8 cellular contexts compared by ENCODE assay signal in genomic region chr11:9003573-9004309, GRCh38. TPM values are rescaled to one million over a fixed set of nuclear protein-coding genes. Genes with fewer than 3 reads are reported as not detected.
DNase-seq lines count a peak whose midpoint lies in the region; ATAC-seq, FAIRE-seq and TF ChIP-seq lines count a peak whose summit lies in the region.

TSS of gene NRIP3 (minus strand) at chr11:9004001. CDS start at chr11:9003935, 66 bp downstream.

- peak within 1 kb of the TSS; percentile 91 for H3K4me2 ChIP-seq in A549

- intact Hi-C loops in dendritic cell treated with granulocyte-macrophage colony-stimulating factor and Interleukin-4, amounts not matched to agents 40 ng/mL and 50 ng/mL, for 4 days (cut with micrococcal nuclease), result loop anchor here (5.0 kb wide), 2 partner anchors 41 to 134 kb away; partner anchors contain the start of gene TMEM9B

- WGBS in A549 (ENCODE audit: missing lambda C conversion rate), result 9% methylated on average over 48 of the region's 93 CpGs
- 7% methylated on average over 93 of the region's 93 CpGs for WGBS in liver

- H3K27me3 Mint-ChIP-seq in dendritic cell treated with granulocyte-macrophage colony-stimulating factor and Interleukin-4, amounts not matched to agents 40 ng/mL and 50 ng/mL, for 4 days, result peaks cover 34% of the 10 kb centered on the region

- TF ChIP-seq CTCF in A549 (IDR thresholded peaks at IDR 0.05), result no peak
- no peak for TF ChIP-seq CTCF in liver (IDR thresholded peaks at IDR 0.05; ENCODE audit: low read depth, low read length, missing input control)

- H3K27ac ChIP-seq in A549 (peak within 1 kb of the TSS in 1 of 2 experiments; percentile 82; a peak in 4 of 6 replicates), liver (ENCODE audit: low read depth in 1 of 2, low read length in 2 of 2) (no peak within 1 kb of the TSS)

- no peak for FAIRE-seq in A549 (lab: Jason Lieb, UNC)

- CTCF ChIA-PET in A549 (lab: Yijun Ruan, JAX), result interaction anchor here (1.0 to 1.9 kb wide), 3 partner anchors 12 to 134 kb away, joined by 3 to 4 read pairs (median 3); no protein-coding TSS in a partner anchor

- no peaks in the 10 kb centered on the region for H3K36me3 Mint-ChIP-seq in dendritic cell treated with granulocyte-macrophage colony-stimulating factor and Interleukin-4, amounts not matched to agents 40 ng/mL and 50 ng/mL, for 4 days (ENCODE audit: low read depth)

- peaks cover 15% of the 10 kb centered on the region for H3K4me1 Mint-ChIP-seq in dendritic cell treated with granulocyte-macrophage colony-stimulating factor and Interleukin-4, amounts not matched to agents 40 ng/mL and 50 ng/mL, for 4 days (ENCODE audit: low read depth)

- H3K27me3 ChIP-seq in liver (ENCODE audit: control insufficient read depth in 4 of 4, insufficient read depth in 4 of 4, low read length in 3 of 4), result peaks cover 0 to 10% (median 5%) of the 10 kb centered on the region in 4 donors

- H3K4me3 ChIP-seq in A549 (peak within 1 kb of the TSS; percentile 50), liver (ENCODE audit: low read depth in 1 of 3, low read length in 3 of 3) (peak within 1 kb of the TSS in 2 of 3 donors; percentile 21 to 46)

- H3K9me3 Mint-ChIP-seq in dendritic cell treated with granulocyte-macrophage colony-stimulating factor and Interleukin-4, amounts not matched to agents 40 ng/mL and 50 ng/mL, for 4 days, result no peaks in the 10 kb centered on the region

- TF ChIP-seq POLR2A in A549 (IDR thresholded peaks at IDR 0.05; ENCODE audit: low read length), result 0 out of 2 replicates have a peak, but pooled peaks have one; percentile 6

- H3K9ac ChIP-seq in liver (ENCODE audit: low read depth in 1 of 2, low read length in 2 of 2), result no peak within 1 kb of the TSS

- H3K27ac Mint-ChIP-seq in dendritic cell treated with granulocyte-macrophage colony-stimulating factor and Interleukin-4, amounts not matched to agents 40 ng/mL and 50 ng/mL, for 4 days, result peak within 1 kb of the TSS; percentile 74

- no peak for TF ChIP-seq EP300 in A549 (IDR thresholded peaks at IDR 0.05)

- TF ChIP-seq RAD21 in A549 (conservative IDR thresholded peaks at IDR 0.05 in 1 of 2, IDR thresholded peaks at IDR 0.05 in 1 of 2) (no peak), liver (IDR thresholded peaks at IDR 0.05) (no peak)

- H3K4me1 ChIP-seq in A549 (peaks cover 4% of the 10 kb centered on the region; the same call in 1 of the 3 replicates), liver (ENCODE audit: control insufficient read depth in 4 of 4, insufficient read depth in 4 of 4, low read length in 3 of 4) (peaks cover 7 to 14% (median 10%) of the 10 kb centered on the region in 4 donors)

- no peaks in the 10 kb centered on the region for H3K36me3 ChIP-seq in liver (ENCODE audit: control insufficient read depth in 4 of 4, insufficient read depth in 3 of 4, low read depth in 1 of 4, low read length in 3 of 4)

- H3K4me3 Mint-ChIP-seq in dendritic cell treated with granulocyte-macrophage colony-stimulating factor and Interleukin-4, amounts not matched to agents 40 ng/mL and 50 ng/mL, for 4 days, result peak within 1 kb of the TSS; percentile 71

- ATAC-seq in A549 (peak; percentile 67 to 88), GM19455 (IDR thresholded peaks at IDR 0.05; ENCODE audit: unreplicated experiment) (peak; percentile 64), GM18907 (IDR thresholded peaks at IDR 0.05; ENCODE audit: unreplicated experiment) (no peak)

- no peaks in the 10 kb centered on the region for H3K9me3 ChIP-seq in A549
- H3K9me3 ChIP-seq in liver (ENCODE audit: control insufficient read depth in 4 of 4, low read length in 3 of 4), result no peaks in the 10 kb centered on the region

- POLR2A ChIA-PET in A549 (lab: Yijun Ruan, JAX), result interaction anchor here (0.6 to 1.4 kb wide), 3 partner anchors 9 to 50 kb away, joined by 4 to 8 read pairs (median 5); no protein-coding TSS in a partner anchor

- peak; percentile 43 to 48 for DNase-seq in A549 (ENCODE audit: low read depth in 1 of 2, low spot score in 1 of 2)
- peak; percentile 56 for DNase-seq in NCI-H2171 (lab: John Stamatoyannopoulos, UW)
- DNase-seq in activated CD4-positive, alpha-beta T cell treated with anti-CD3 and anti-CD28 coated beads, Interleukin-2, amount 50 U/mL, for 4 hours, result peak; percentile 70 to 72
- peak; percentile 72 to 74 for DNase-seq in stimulated activated CD4-positive, alpha-beta T cell treated with anti-CD3 and anti-CD28 coated beads, Interleukin-2, amount 100 ng/mL, for 24 hours

TF ChIP-seq in A549, 52 proteins besides CTCF, POLR2A, EP300 and RAD21 (continues in another document):
- no peak for TF ChIP-seq ELK1 (IDR thresholded peaks at IDR 0.05; ENCODE audit: low read depth, low read length)
- no peak for TF ChIP-seq ZC3H11A (IDR thresholded peaks at IDR 0.05)
- TF ChIP-seq HEYL (CRISPR knock-in tag; IDR thresholded peaks at IDR 0.05), result no peak
- TF ChIP-seq CEBPB (IDR thresholded peaks at IDR 0.05), result no peak
- TF ChIP-seq BCL3 (IDR thresholded peaks at IDR 0.05), result no peak
- peak; percentile 93 for TF ChIP-seq MAX (IDR thresholded peaks at IDR 0.05)
- no peak for TF ChIP-seq MAFK (IDR thresholded peaks at IDR 0.05; ENCODE audit: partially characterized antibody)
- no peak for TF ChIP-seq FOXS1 (CRISPR knock-in tag; IDR thresholded peaks at IDR 0.05)
- TF ChIP-seq HOXA7 (CRISPR knock-in tag; IDR thresholded peaks at IDR 0.05), result no peak
- no peak for TF ChIP-seq BHLHE40 (IDR thresholded peaks at IDR 0.05; ENCODE audit: low read depth, low read length)
- TF ChIP-seq POLR2AphosphoS2 (conservative IDR thresholded peaks at IDR 0.05; ENCODE audit: low read length), result no peak

TF ChIP-seq in liver, 16 proteins besides CTCF, POLR2A, EP300 and RAD21:
- TF ChIP-seq TAF1 (conservative IDR thresholded peaks at IDR 0.05) (no peak), RXRA (IDR thresholded peaks at IDR 0.05) (no peak), GABPA (IDR thresholded peaks at IDR 0.05 in 1 of 2, conservative IDR thresholded peaks at IDR 0.05 in 1 of 2) (no peak), MAX (IDR thresholded peaks at IDR 0.05) (no peak), ZBTB33 (IDR thresholded peaks at IDR 0.05) (no peak), FOXA2 (IDR thresholded peaks at IDR 0.05) (no peak), REST (IDR thresholded peaks at IDR 0.05) (no peak), JUND (IDR thresholded peaks at IDR 0.05) (no peak), HNF4A (conservative IDR thresholded peaks at IDR 0.05) (no peak), FOXA1 (IDR thresholded peaks at IDR 0.05) (no peak), YY1 (IDR thresholded peaks at IDR 0.05) (no peak), SP1 (IDR thresholded peaks at IDR 0.05) (no peak), HNF4G (IDR thresholded peaks at IDR 0.05) (no peak), ATF3 (IDR thresholded peaks at IDR 0.05) (no peak), NR2F2 (IDR thresholded peaks at IDR 0.05) (no peak)

RNA-seq across cellular contexts. Expression of gene NRIP3, which starts in this region (rescaled TPM):
- polyA plus RNA-seq in A549 (2011; rRNA removed) (1.0 and 1.4 TPM in 2 replicates), A549 (2017; fragmentation: RNase III; extraction: RNeasy Plus Mini Kit Qiagen cat#74134 plus additional on column Dnase treatment) (0.49 to 0.96 TPM (median 0.57 TPM) in 3 replicates), liver (under 1 TPM in 1 of 2 donors, not detected in 1; 0.07 TPM)
- 0.34 and 0.58 TPM in 2 replicates for polyA plus RNA-seq in A549 (2012; cell fraction: cytosol; rRNA removed)
- polyA plus RNA-seq in A549 (2012; cell fraction: nucleus; rRNA removed), result 0.37 and 0.60 TPM in 2 replicates
- polyA minus RNA-seq in A549 (2011; rRNA and poly(A)+ RNA removed), result 1.1 and 1.8 TPM in 2 replicates
- 1 to 10 TPM in 1 of 2 donors, under 1 TPM in 1; under 0.01 to 1.0 TPM for total RNA-seq in liver
